19 cellular contexts compared by ENCODE assay signal in the genomic region with DNA sequence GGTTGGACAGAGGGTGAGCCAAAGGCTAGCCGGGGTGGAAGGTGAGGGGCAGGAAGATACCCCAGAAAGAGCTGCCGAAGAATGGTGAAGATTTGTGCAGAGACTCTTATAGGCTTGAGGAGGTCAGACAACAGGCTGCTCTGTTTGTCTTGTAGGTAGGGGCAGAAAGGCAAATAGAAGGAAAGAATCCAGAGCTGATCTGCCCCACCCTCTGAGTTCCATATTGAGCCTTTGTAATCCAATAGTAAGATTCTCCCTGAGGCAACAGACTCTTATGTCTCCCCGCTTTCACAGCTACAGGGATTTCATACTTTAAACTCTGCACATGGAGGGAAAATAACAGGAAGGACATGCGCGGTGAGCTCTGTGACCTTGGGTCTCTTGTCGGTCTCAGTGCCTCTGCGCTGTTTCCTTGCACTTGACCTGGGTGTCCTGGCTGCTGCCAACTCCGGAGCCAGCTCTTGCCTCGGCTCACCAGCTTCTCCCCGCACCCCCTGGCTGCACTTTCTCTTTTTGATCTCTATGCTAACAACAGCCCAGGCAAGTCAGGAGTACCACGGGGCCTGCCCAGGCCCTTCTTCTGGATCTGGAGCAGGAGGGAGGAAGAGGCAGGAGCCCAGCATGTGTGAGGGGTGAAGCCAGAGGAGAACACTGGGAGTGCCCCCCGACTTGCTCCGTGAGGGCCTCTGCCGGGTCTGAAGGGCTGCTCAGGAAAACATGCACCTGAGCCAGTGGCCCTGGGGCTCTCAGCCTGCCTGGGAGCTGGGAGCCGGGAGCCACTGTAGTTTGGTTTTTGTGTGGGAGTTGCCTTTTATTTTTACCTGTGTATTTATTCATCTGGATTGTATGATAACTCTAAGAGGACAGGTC.
A peak's percentile ranks its signal among the peaks of the same experiment; 100 is the strongest.
DNase-seq lines count a peak whose midpoint lies in the region; ATAC-seq and TF ChIP-seq lines count a peak whose summit lies in the region.
"Had no signal": no experiment of that assay in that cellular context is flagged by ENCODE, and none has a peak within 500 bp of the region (broad histone marks: within the 10 kb centered on the region; RNA-seq: fewer than 3 reads in every experiment).

No MANE protein-coding gene starts in this region.

- H3K27me3 Mint-ChIP-seq in Caco-2 (ENCODE audit: insufficient read depth, unreplicated experiment) (no peaks in the 10 kb centered on the region), osteocyte (ENCODE audit: unreplicated experiment) (no peaks in the 10 kb centered on the region)

- CTCF ChIA-PET in Caco-2 (lab: Charles Lee): interaction anchor here (0.8 to 1.3 kb wide), 7 partner anchors 10 to 139 kb away, joined by 3 to 8 read pairs (median 4); partner anchors contain the start of gene HSPA2

- peaks cover 10% of the 10 kb centered on the region for H3K9me3 Mint-ChIP-seq in Caco-2 (ENCODE audit: unreplicated experiment)
- H3K9me3 Mint-ChIP-seq in osteocyte (ENCODE audit: unreplicated experiment): no peaks in the 10 kb centered on the region
- H3K9me3 Mint-ChIP-seq: activated naive CD4-positive, alpha-beta T cell treated with anti-CD3 and anti-CD28 coated beads, Interleukin-2, amount 10 ng/mL, durations not matched to agents 7 days and 5 days; CD4-positive, alpha-beta memory T cell; nephron progenitor cell had no signal

- H3K4me3 Mint-ChIP-seq in Caco-2 (ENCODE audit: unreplicated experiment) (peak overlapping the region; percentile 50), osteocyte (ENCODE audit: unreplicated experiment) (no peak overlapping the region)
- H3K4me3 Mint-ChIP-seq: activated naive CD4-positive, alpha-beta T cell treated with anti-CD3 and anti-CD28 coated beads, Interleukin-2, amount 10 ng/mL, durations not matched to agents 7 days and 5 days; nephron progenitor cell had no signal

- no peak for ATAC-seq in GM21786 (IDR thresholded peaks at IDR 0.05; ENCODE audit: unreplicated experiment)
- ATAC-seq in GM19324 (IDR thresholded peaks at IDR 0.05; ENCODE audit: low FRiP score, unreplicated experiment): no peak

- H3K27ac Mint-ChIP-seq in Caco-2 (ENCODE audit: unreplicated experiment): peak overlapping the region; percentile 90
- peak overlapping the region; percentile 10 for H3K27ac Mint-ChIP-seq in osteocyte (ENCODE audit: unreplicated experiment)
- H3K27ac Mint-ChIP-seq: activated naive CD4-positive, alpha-beta T cell treated with anti-CD3 and anti-CD28 coated beads, Interleukin-2, amount 10 ng/mL, durations not matched to agents 7 days and 5 days; CD4-positive, alpha-beta memory T cell had no signal

- H3K27me3 ChIP-seq in Caco-2 (replicated peaks; ENCODE audit: control insufficient read depth, insufficient read depth, low read length) (no peaks in the 10 kb centered on the region), adrenal gland (no peaks in the 10 kb centered on the region), tibial nerve (no peaks in the 10 kb centered on the region)
- H3K27me3 ChIP-seq: brain microvascular endothelial cell, upper lobe of left lung had no signal

- no peak for TF ChIP-seq EP300 in tibial nerve (IDR thresholded peaks at IDR 0.05)

- BruUV-seq in Caco-2 (replicated peaks; lab: Mats Ljungman, UMichigan): no TSS peak

- DNase-seq in Caco-2: peak; percentile 40 to 63
- DNase-seq in adrenal gland: peak; percentile 47 to 86 (median 71)
- peak; percentile 50 for DNase-seq in islet precursor cell
- no peak for DNase-seq in osteocyte (ENCODE audit: extremely low spot score, unreplicated experiment)
- no peak for DNase-seq in tibial nerve (ENCODE audit: low spot score in 2 of 2)
- no peak for DNase-seq in activated naive CD4-positive, alpha-beta T cell treated with Interleukin-2 at 50 U/mL for 16 hours
- DNase-seq: activated CD8-positive, alpha-beta memory T cell treated with anti-CD3 and anti-CD28 coated beads, Interleukin-2, amount 50 U/mL, for 4 hours; activated naive CD4-positive, alpha-beta T cell treated with anti-CD3 and anti-CD28 coated beads, Interleukin-2, amount 10 ng/mL, durations not matched to agents 7 days and 5 days; brain microvascular endothelial cell; CD4-positive, alpha-beta memory T cell; Karpas-422; NCI-H1417; NCI-H2171 treated with DMSO at 0.1 percent for 48 hours; nephron progenitor cell; stimulated activated CD4-positive, alpha-beta T cell treated with anti-CD3 and anti-CD28 coated beads, Interleukin-4, amount 100 ng/mL, for 24 hours had no signal

- intact Hi-C loops in Caco-2 (cut with micrococcal nuclease; ENCODE audit: unreplicated experiment) (no loop called here), adrenal gland (cut with DNase I) (no loop called here)

- no peak overlapping the region for H3K4me3 ChIP-seq in Caco-2 (ENCODE audit: low read depth, low read length)
- no peak overlapping the region for H3K4me3 ChIP-seq in adrenal gland
- H3K4me3 ChIP-seq in tibial nerve: no peak overlapping the region
- H3K4me3 ChIP-seq: upper lobe of left lung had no signal

- peaks cover 20% of the 10 kb centered on the region for H3K4me1 ChIP-seq in Caco-2
- H3K4me1 ChIP-seq in adrenal gland (replicated peaks in 1 of 2): no peaks in the 10 kb centered on the region
- H3K4me1 ChIP-seq in tibial nerve: peaks cover 0 to 4% (median 0%) of the 10 kb centered on the region in 4 donors

- POLR2A ChIA-PET in Caco-2 (lab: Charles Lee): interaction anchor here (0.6 to 1.6 kb wide), 4 partner anchors 20 to 238 kb away, joined by 3 to 12 read pairs (median 5); partner anchors contain the start of genes HSPA2 and ZBTB1

- H3K36me3 Mint-ChIP-seq in Caco-2 (ENCODE audit: insufficient read depth, unreplicated experiment) (no peaks in the 10 kb centered on the region), osteocyte (ENCODE audit: unreplicated experiment) (no peaks in the 10 kb centered on the region)
- H3K36me3 Mint-ChIP-seq: activated naive CD4-positive, alpha-beta T cell treated with anti-CD3 and anti-CD28 coated beads, Interleukin-2, amount 10 ng/mL, durations not matched to agents 7 days and 5 days; CD4-positive, alpha-beta memory T cell had no signal

- H3K27ac ChIP-seq in adrenal gland (peak overlapping the region in 2 of 5 donors; percentile 44 to 53), tibial nerve (no peak overlapping the region)
- H3K27ac ChIP-seq: brain microvascular endothelial cell, HL-60 had no signal

- WGBS in adrenal gland, 4 donors: 38 to 49% (median 49%) methylated on average over 13 to 15 of the region's 15 CpGs
- WGBS in tibial nerve, 2 donors: 59 to 64% methylated on average over 15 of the region's 15 CpGs

- H3K4me1 Mint-ChIP-seq in Caco-2 (ENCODE audit: low read depth, unreplicated experiment) (peaks cover 18% of the 10 kb centered on the region), osteocyte (ENCODE audit: unreplicated experiment) (peaks cover 42% of the 10 kb centered on the region)

- TF ChIP-seq POLR2A in adrenal gland (IDR thresholded peaks at IDR 0.05): peak; percentile 9 to 37
- no peak for TF ChIP-seq POLR2A in tibial nerve (IDR thresholded peaks at IDR 0.05)

- no peak for TF ChIP-seq CTCF in Caco-2 (IDR thresholded peaks at IDR 0.05; ENCODE audit: insufficient read depth in 1 of 2, low read depth in 1 of 2, low read length in 1 of 2, severe bottlenecking in 1 of 2, unreplicated experiment in 1 of 2)
- TF ChIP-seq CTCF in adrenal gland (IDR thresholded peaks at IDR 0.05): peak in 1 of 6 experiments; percentile 5
- TF ChIP-seq CTCF in osteocyte (IDR thresholded peaks at IDR 0.05): no peak
- no peak for TF ChIP-seq CTCF in tibial nerve (IDR thresholded peaks at IDR 0.05)

- H3K9me3 ChIP-seq in Caco-2 (no peaks in the 10 kb centered on the region), adrenal gland (replicated peaks in 1 of 3) (no peaks in the 10 kb centered on the region), tibial nerve (no peaks in the 10 kb centered on the region)
- H3K9me3 ChIP-seq: upper lobe of left lung had no signal

- H3K36me3 ChIP-seq in Caco-2 (ENCODE audit: control insufficient read depth, insufficient read depth, low read length) (no peaks in the 10 kb centered on the region), adrenal gland (replicated peaks in 1 of 2) (no peaks in the 10 kb centered on the region), tibial nerve (no peaks in the 10 kb centered on the region)
- H3K36me3 ChIP-seq: brain microvascular endothelial cell, upper lobe of left lung had no signal

Comparison
In these comparisons a context has a peak if more than half of its experiments do, and no peak if none do; other contexts are left out.
1. DNase-seq: peak in Caco-2 (2 of 2), adrenal gland (7 of 7) and islet precursor cell (single experiment); none in osteocyte (single experiment), tibial nerve (0 of 2) and activated naive CD4-positive, alpha-beta T cell treated with Interleukin-2 at 50 U/mL for 16 hours (single experiment).
2. POLR2A ChIP-seq: peak in adrenal gland (2 of 2); none in tibial nerve (0 of 2).